In genomic region chr9:113409481-113409880, GRCh38 we compare ENCODE assay signal across 8 cellular contexts. TPM values are rescaled to one million over a fixed set of nuclear protein-coding genes. Genes with fewer than 3 reads are reported as not detected.
A peak's percentile ranks its signal among the peaks of the same experiment; 100 is the strongest.
DNase-seq lines count a peak whose midpoint lies in the region; ATAC-seq, FAIRE-seq and TF ChIP-seq lines count a peak whose summit lies in the region.

No MANE protein-coding gene starts in this region.

- dilution Hi-C loops in endothelial cell of umbilical vein (cut with MboI; ENCODE audit: extremely low pct_ligation_motif_present, low sequenced_read_pairs) = no loop called here

- ATAC-seq in left colon (no peak), HG03432 (IDR thresholded peaks at IDR 0.05; ENCODE audit: unreplicated experiment) (no peak)

- BruUV-seq in Calu3 (replicated peaks; lab: Mats Ljungman, UMichigan) (TSS peak; percentile 66), endothelial cell of umbilical vein (replicated peaks; lab: Mats Ljungman, UMichigan) (no TSS peak)

- TF ChIP-seq CTCF in Calu3 (IDR thresholded peaks at IDR 0.05; ENCODE audit: unreplicated experiment) (no peak), endothelial cell of umbilical vein (IDR thresholded peaks at IDR 0.05; ENCODE audit: extremely low read depth in 1 of 2, insufficient read depth in 1 of 2, low read depth in 1 of 2, low read length in 2 of 2) (no peak), osteocyte (IDR thresholded peaks at IDR 0.05) (no peak)

- DNase-seq in Calu3 (no peak), OCI-M1 (lab: John Stamatoyannopoulos, UW) (peak; percentile 47), endothelial cell of umbilical vein (ENCODE audit: low read depth, low spot score) (peak; percentile 7), osteocyte (ENCODE audit: extremely low spot score, unreplicated experiment) (no peak), left colon (no peak), NCI-H69 (lab: John Stamatoyannopoulos, UW) (no peak)
- DNase-seq in activated CD4-positive, alpha-beta T cell treated with anti-CD3 and anti-CD28 coated beads for 48 hours = no peak

- H3K36me3 ChIP-seq in endothelial cell of umbilical vein (ENCODE audit: control insufficient read depth in 2 of 2, extremely low read depth in 1 of 2, insufficient read depth in 2 of 2, low read length in 2 of 2) = peaks cover 4 to 5% of the 10 kb centered on the region in 2 experiments

- no peaks in the 10 kb centered on the region for H3K9me3 ChIP-seq in endothelial cell of umbilical vein (replicated peaks; ENCODE audit: control insufficient read depth, insufficient read depth, low read length)

- peak overlapping the region; percentile 18 to 98 (median 92) for H3K4me3 ChIP-seq in endothelial cell of umbilical vein (replicated peaks in 1 of 3; ENCODE audit: insufficient read depth in 1 of 3, low read depth in 1 of 3, low read length in 3 of 3)

- H3K27ac ChIP-seq in endothelial cell of umbilical vein (ENCODE audit: insufficient read depth, low read depth, low read length) = peak overlapping the region; percentile 84

- no peak overlapping the region for H2AFZ ChIP-seq in endothelial cell of umbilical vein (ENCODE audit: low read depth, low read length)

- H3K9me1 ChIP-seq in endothelial cell of umbilical vein (replicated peaks; ENCODE audit: control insufficient read depth, extremely low read depth, insufficient read depth, low read length) = no peaks in the 10 kb centered on the region

- peak overlapping the region; percentile 85 for H3K4me2 ChIP-seq in endothelial cell of umbilical vein (ENCODE audit: insufficient read depth, low read length)

- no peaks in the 10 kb centered on the region for H4K20me1 ChIP-seq in endothelial cell of umbilical vein (replicated peaks; ENCODE audit: control insufficient read depth, extremely low read depth, insufficient read depth, low read length)

- peaks cover 9% of the 10 kb centered on the region for H3K4me1 Mint-ChIP-seq in Calu3 (ENCODE audit: low read depth, unreplicated experiment)
- peaks cover 19% of the 10 kb centered on the region for H3K4me1 Mint-ChIP-seq in osteocyte (ENCODE audit: unreplicated experiment)

- TF ChIP-seq POLR2A in endothelial cell of umbilical vein (IDR thresholded peaks at IDR 0.05; ENCODE audit: low read depth, low read length) = no peak

- H3K27me3 Mint-ChIP-seq in Calu3 (ENCODE audit: unreplicated experiment) (no peaks in the 10 kb centered on the region), osteocyte (ENCODE audit: unreplicated experiment) (no peaks in the 10 kb centered on the region)

- FAIRE-seq in endothelial cell of umbilical vein (lab: Jason Lieb, UNC) = no peak

- POLR2A ChIA-PET in endothelial cell of umbilical vein (lab: Charles Lee) = interaction anchor here (0.9 to 1.4 kb wide), 9 partner anchors 8 to 246 kb away, joined by 3 to 9 read pairs (median 4); partner anchors contain the start of genes ALAD, CDC26 and PRPF4

- H3K9ac ChIP-seq in endothelial cell of umbilical vein (replicated peaks; ENCODE audit: extremely low read depth, insufficient read depth, low read length) = peak overlapping the region; percentile 99

- H3K27me3 ChIP-seq in endothelial cell of umbilical vein (ENCODE audit: control insufficient read depth in 2 of 2, insufficient read depth in 2 of 2, low read length in 2 of 2) = no peaks in the 10 kb centered on the region

- H3K27ac Mint-ChIP-seq in Calu3 (ENCODE audit: unreplicated experiment) (no peak overlapping the region), osteocyte (ENCODE audit: unreplicated experiment) (peak overlapping the region; percentile 100)

- peaks cover 21% of the 10 kb centered on the region for H3K79me2 ChIP-seq in endothelial cell of umbilical vein (ENCODE audit: control insufficient read depth, insufficient read depth, low read length)

- intact Hi-C loops in Calu3 (cut with micrococcal nuclease; ENCODE audit: unreplicated experiment) (no loop called here), endothelial cell of umbilical vein (cut with micrococcal nuclease) (no loop called here), left colon (cut with DNase I, micrococcal nuclease) (no loop called here)

- H3K9me3 Mint-ChIP-seq in Calu3 (ENCODE audit: low read depth, unreplicated experiment) (no peaks in the 10 kb centered on the region), osteocyte (ENCODE audit: unreplicated experiment) (no peaks in the 10 kb centered on the region)

- CTCF ChIA-PET in Calu3 (lab: Charles Lee) (interaction anchor here (1.0 to 1.3 kb wide), 3 partner anchors 9 to 248 kb away, joined by 3 to 8 read pairs (median 3); partner anchors contain the start of gene ALAD), endothelial cell of umbilical vein (lab: Charles Lee) (interaction anchor here (0.7 to 1.7 kb wide), 10 partner anchors 8 to 248 kb away, joined by 3 to 18 read pairs (median 7); partner anchors contain the start of genes ALAD, CDC26 and PRPF4)

- H3K4me1 ChIP-seq in endothelial cell of umbilical vein (ENCODE audit: control insufficient read depth, extremely low read depth, insufficient read depth, low read length) = peaks cover 9% of the 10 kb centered on the region

- H3K4me3 Mint-ChIP-seq in Calu3 (ENCODE audit: low read depth, unreplicated experiment) = peak overlapping the region; percentile 95
- H3K4me3 Mint-ChIP-seq in osteocyte (ENCODE audit: unreplicated experiment) = peak overlapping the region; percentile 99

- H3K36me3 Mint-ChIP-seq in Calu3 (ENCODE audit: insufficient read depth, unreplicated experiment) (peaks cover 31% of the 10 kb centered on the region), osteocyte (ENCODE audit: unreplicated experiment) (peaks cover 11% of the 10 kb centered on the region)

TF ChIP-seq in endothelial cell of umbilical vein, 7 proteins besides CTCF, POLR2A, EP300 and RAD21 (continues in another document):
- TF ChIP-seq MYC (IDR thresholded peaks at IDR 0.05; ENCODE audit: low read depth, low read length) (no peak), EZH2 (IDR thresholded peaks at IDR 0.05; ENCODE audit: borderline replicate concordance, low read depth, low read length, severe bottlenecking) (no peak)

RNA-seq across cellular contexts. Expression of gene POLE3, which starts 1.0 kb away (rescaled TPM):
- 37.7 and 41.0 TPM in 2 replicates for total RNA-seq in Calu3 (2022)
- total RNA-seq in endothelial cell of umbilical vein = 53.8 and 54.3 TPM in 2 replicates
- 61.5 and 68.6 TPM in 2 replicates for polyA plus RNA-seq in endothelial cell of umbilical vein
- polyA plus RNA-seq in endothelial cell of umbilical vein (2011; cell fraction: cytosol; rRNA removed) = 55.8 and 60.0 TPM in 2 replicates
- polyA plus RNA-seq in endothelial cell of umbilical vein (2011; cell fraction: nucleus; rRNA removed) = 43.1 and 68.8 TPM in 2 replicates
- polyA plus RNA-seq in endothelial cell of umbilical vein (2012) = 62.2 and 78.6 TPM in 2 replicates
- 42.8 and 53.7 TPM in 2 replicates for polyA minus RNA-seq in endothelial cell of umbilical vein
- polyA minus RNA-seq in endothelial cell of umbilical vein (2011; cell fraction: cytosol; rRNA and poly(A)+ RNA removed) = 46.3 TPM
- polyA minus RNA-seq in endothelial cell of umbilical vein (2011; cell fraction: nucleus; rRNA and poly(A)+ RNA removed) = 14.6 and 18.9 TPM in 2 replicates
- total RNA-seq in osteocyte = 32.0 and 35.5 TPM in 2 replicates
- 10 to 100 TPM; 19.5 to 23.3 TPM for total RNA-seq in left colon

RNA-seq across cellular contexts. Expression of gene C9orf43, which starts 1.1 kb away (rescaled TPM):
- total RNA-seq in Calu3 (2022) (0.33 and 0.51 TPM in 2 replicates), endothelial cell of umbilical vein (0.66 and 0.88 TPM in 2 replicates), osteocyte (0.43 and 0.55 TPM in 2 replicates), left colon (under 1 TPM; 0.11 to 0.21 TPM)
- polyA plus RNA-seq in endothelial cell of umbilical vein = 0.08 and 0.25 TPM in 2 replicates
- 0.34 and 0.35 TPM in 2 replicates for polyA plus RNA-seq in endothelial cell of umbilical vein (2011; cell fraction: cytosol; rRNA removed)
- 0.98 and 1.1 TPM in 2 replicates for polyA plus RNA-seq in endothelial cell of umbilical vein (2011; cell fraction: nucleus; rRNA removed)
- polyA plus RNA-seq in endothelial cell of umbilical vein (2012) = 0.28 and 0.57 TPM in 2 replicates
- 0.85 and 1.9 TPM in 2 replicates for polyA minus RNA-seq in endothelial cell of umbilical vein
- not detected for polyA minus RNA-seq in endothelial cell of umbilical vein (2011; cell fraction: cytosol; rRNA and poly(A)+ RNA removed)
- polyA minus RNA-seq in endothelial cell of umbilical vein (2011; cell fraction: nucleus; rRNA and poly(A)+ RNA removed) = 1.0 and 1.7 TPM in 2 replicates

RNA-seq across cellular contexts. Expression of gene ALAD, which starts 8.4 kb away (rescaled TPM):
- total RNA-seq in Calu3 (2022) (20.6 and 24.1 TPM in 2 replicates), endothelial cell of umbilical vein (29.5 TPM in 2 replicates), osteocyte (26.2 and 27.4 TPM in 2 replicates), left colon (10 to 100 TPM; 58.8 to 64.1 TPM)
- polyA plus RNA-seq in endothelial cell of umbilical vein = 11.8 and 12.8 TPM in 2 replicates
- 10.4 and 11.1 TPM in 2 replicates for polyA plus RNA-seq in endothelial cell of umbilical vein (2011; cell fraction: cytosol; rRNA removed)
- 17.1 and 19.1 TPM in 2 replicates for polyA plus RNA-seq in endothelial cell of umbilical vein (2011; cell fraction: nucleus; rRNA removed)
- 28.3 and 36.1 TPM in 2 replicates for polyA plus RNA-seq in endothelial cell of umbilical vein (2012)
- polyA minus RNA-seq in endothelial cell of umbilical vein = 15.2 and 25.8 TPM in 2 replicates
- 3.5 TPM for polyA minus RNA-seq in endothelial cell of umbilical vein (2011; cell fraction: cytosol; rRNA and poly(A)+ RNA removed)
- 11.7 and 15.1 TPM in 2 replicates for polyA minus RNA-seq in endothelial cell of umbilical vein (2011; cell fraction: nucleus; rRNA and poly(A)+ RNA removed)

RNA-seq across cellular contexts. Expression of gene HDHD3, which starts 32.7 kb away (rescaled TPM):
- total RNA-seq in Calu3 (2022) (30.8 and 35.2 TPM in 2 replicates), endothelial cell of umbilical vein (7.6 and 8.0 TPM in 2 replicates), osteocyte (12.2 and 12.7 TPM in 2 replicates), left colon (100 to 1,000 TPM; 143 to 156 TPM)
- polyA plus RNA-seq in endothelial cell of umbilical vein = 14.1 and 15.5 TPM in 2 replicates
- 7.0 and 10.1 TPM in 2 replicates for polyA plus RNA-seq in endothelial cell of umbilical vein (2011; cell fraction: cytosol; rRNA removed)
- 10.5 and 11.1 TPM in 2 replicates for polyA plus RNA-seq in endothelial cell of umbilical vein (2011; cell fraction: nucleus; rRNA removed)
- 7.1 and 7.3 TPM in 2 replicates for polyA plus RNA-seq in endothelial cell of umbilical vein (2012)
- 4.9 and 7.6 TPM in 2 replicates for polyA minus RNA-seq in endothelial cell of umbilical vein
- polyA minus RNA-seq in endothelial cell of umbilical vein (2011; cell fraction: cytosol; rRNA and poly(A)+ RNA removed) = 8.1 TPM
- polyA minus RNA-seq in endothelial cell of umbilical vein (2011; cell fraction: nucleus; rRNA and poly(A)+ RNA removed) = 3.4 and 4.8 TPM in 2 replicates

RNA-seq across cellular contexts. Expression of gene RGS3, which starts 54.0 kb away (rescaled TPM):
- total RNA-seq in Calu3 (2022) = 61.8 and 68.3 TPM in 2 replicates
- total RNA-seq in endothelial cell of umbilical vein = 407 and 416 TPM in 2 replicates
- 356 and 385 TPM in 2 replicates for polyA plus RNA-seq in endothelial cell of umbilical vein
- 317 and 396 TPM in 2 replicates for polyA plus RNA-seq in endothelial cell of umbilical vein (2011; cell fraction: cytosol; rRNA removed)
- 509 and 635 TPM in 2 replicates for polyA plus RNA-seq in endothelial cell of umbilical vein (2011; cell fraction: nucleus; rRNA removed)
- polyA plus RNA-seq in endothelial cell of umbilical vein (2012) = 125 and 130 TPM in 2 replicates
- polyA minus RNA-seq in endothelial cell of umbilical vein = 566 and 594 TPM in 2 replicates
- 16.0 TPM for polyA minus RNA-seq in endothelial cell of umbilical vein (2011; cell fraction: cytosol; rRNA and poly(A)+ RNA removed)
- polyA minus RNA-seq in endothelial cell of umbilical vein (2011; cell fraction: nucleus; rRNA and poly(A)+ RNA removed) = 401 and 590 TPM in 2 replicates
- total RNA-seq in osteocyte = 53.8 and 67.8 TPM in 2 replicates
- 10 to 100 TPM; 59.6 to 74.8 TPM for total RNA-seq in left colon

Comparison
In these comparisons a context has a peak if more than half of its experiments do, and no peak if none do; other contexts are left out.
1. DNase-seq: peak in OCI-M1 (single experiment) and endothelial cell of umbilical vein (single experiment); none in Calu3 (single experiment), osteocyte (single experiment), left colon (0 of 2), NCI-H69 (single experiment) and activated CD4-positive, alpha-beta T cell treated with anti-CD3 and anti-CD28 coated beads for 48 hours (single experiment).